1 cellular context compared by ENCODE assay signal in the genomic region with DNA sequence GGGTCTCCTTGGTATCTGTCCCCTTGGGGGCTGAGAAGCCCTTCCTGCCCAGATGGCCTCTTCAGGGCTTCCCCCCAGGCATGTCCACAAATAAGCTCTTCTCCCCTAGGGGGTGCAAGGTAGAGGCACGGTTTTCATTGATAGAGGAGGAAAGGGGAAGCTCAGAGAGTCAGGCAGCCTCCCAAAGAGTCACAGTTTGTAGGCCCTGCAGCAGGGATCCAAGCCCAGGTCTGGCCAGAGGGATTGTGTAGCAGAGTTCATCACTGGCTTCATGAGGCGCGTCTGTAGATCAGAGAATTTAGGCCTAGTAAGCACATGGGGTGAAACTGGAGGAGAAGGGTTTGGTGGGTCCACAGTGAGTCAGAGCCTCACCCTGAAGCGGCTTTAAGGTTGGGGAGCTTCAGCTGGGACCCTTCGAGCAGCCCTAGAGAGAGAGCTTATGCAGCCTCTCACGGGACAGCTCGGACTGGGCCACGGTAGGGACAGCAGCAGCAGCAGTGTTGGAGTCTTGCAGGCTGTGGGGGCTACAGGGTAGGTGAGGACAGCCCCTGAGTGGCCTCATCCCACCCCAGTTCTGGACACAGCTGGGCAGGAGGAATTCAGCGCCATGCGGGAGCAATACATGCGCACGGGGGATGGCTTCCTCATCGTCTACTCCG.
TF ChIP-seq lines count a peak whose summit lies in the region.

No MANE protein-coding gene starts in this region.

TF ChIP-seq in GM23338, 12 proteins besides CTCF, POLR2A, EP300 and RAD21 (continued from another document):
- TF ChIP-seq REST (IDR thresholded peaks at IDR 0.05; ENCODE audit: unreplicated experiment) (no peak), JUNB (IDR thresholded peaks at IDR 0.05; ENCODE audit: unreplicated experiment) (no peak)
TF ChIP-seq in GM23338: peak in this region for 0.
